22 cellular contexts compared by ENCODE assay signal in the genomic region with DNA sequence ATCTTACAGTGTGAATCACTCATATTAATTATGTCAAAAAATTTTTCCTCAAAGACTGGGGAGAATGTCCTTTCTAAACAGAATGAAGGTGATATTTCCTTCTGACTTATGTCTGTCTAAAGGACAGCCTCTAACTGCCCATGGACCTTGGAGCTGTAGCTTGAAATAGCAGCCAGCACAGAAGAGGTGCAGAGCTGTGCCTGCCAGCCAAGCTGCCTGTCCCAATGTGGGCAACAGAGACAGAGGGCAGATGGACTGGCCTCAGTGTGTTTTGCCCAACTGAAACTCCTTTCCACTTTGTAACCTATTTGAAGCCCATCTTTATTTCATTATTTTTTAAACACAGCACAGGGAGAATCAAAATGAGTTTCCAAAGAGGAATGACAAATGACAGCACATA.
"Had no signal": no experiment of that assay in that cellular context is flagged by ENCODE, and none has a peak within 500 bp of the region (broad histone marks: within the 10 kb centered on the region; RNA-seq: fewer than 3 reads in every experiment).

No MANE protein-coding gene starts in this region.

- H3K4me1 ChIP-seq: gastrocnemius medialis, neural progenitor cell, psoas muscle, right lobe of liver, tibial nerve, upper lobe of left lung, uterus had no signal

- DNase-seq: dorsolateral prefrontal cortex; effector CD4-positive, alpha-beta T cell; gastrocnemius medialis; head of caudate nucleus; hippocampal formation; left colon; mesenchymal stem cell; mucosa of descending colon; naive thymus-derived CD4-positive, alpha-beta T cell; nucleus accumbens; ovary; psoas muscle; right lobe of liver; small intestine; stimulated activated CD4-positive, alpha-beta T cell treated with anti-CD3 and anti-CD28 coated beads, Interleukin-15, amount 100 ng/mL, for 24 hours; stimulated activated CD4-positive, alpha-beta T cell treated with anti-CD3 and anti-CD28 coated beads, Interleukin-2, amount 100 ng/mL, for 48 hours; stimulated activated naive B cell treated with anti-CD40 and anti-IgM and Interleukin-4, amounts not matched to agents 10 μg/mL and 1 μg/mL and 100 μg/mL, for 72 hours; upper lobe of left lung; uterus had no signal

- H3K27ac ChIP-seq: dorsolateral prefrontal cortex, gastrocnemius medialis, neural progenitor cell, ovary, psoas muscle, right lobe of liver, thoracic aorta, tibial nerve, upper lobe of left lung, uterus had no signal

- H3K9me3 ChIP-seq: gastrocnemius medialis, mucosa of descending colon, ovary, psoas muscle, right lobe of liver, thoracic aorta, tibial nerve, upper lobe of left lung, uterus had no signal

- H3K36me3 ChIP-seq: gastrocnemius medialis, neural progenitor cell, ovary, right lobe of liver, thoracic aorta, tibial nerve, upper lobe of left lung, uterus had no signal

- ATAC-seq: gastrocnemius medialis; left colon; mucosa of descending colon; naive thymus-derived CD4-positive, alpha-beta T cell; psoas muscle; stimulated activated naive B cell treated with anti-CD40 and anti-IgM and Interleukin-4, amounts not matched to agents 10 μg/mL and 1 μg/mL and 100 μg/mL, for 72 hours had no signal

- H3K4me2 ChIP-seq: neural progenitor cell had no signal

- H2AFZ ChIP-seq: neural progenitor cell had no signal

- H3K4me3 ChIP-seq: dorsolateral prefrontal cortex, gastrocnemius medialis, mucosa of descending colon, neural progenitor cell, ovary, psoas muscle, right lobe of liver, thoracic aorta, tibial nerve, upper lobe of left lung, uterus had no signal

- H3K27me3 ChIP-seq: dorsolateral prefrontal cortex, gastrocnemius medialis, neural progenitor cell, ovary, right lobe of liver, tibial nerve, upper lobe of left lung, uterus had no signal
